8 cellular contexts compared by ENCODE assay signal in the genomic region with DNA sequence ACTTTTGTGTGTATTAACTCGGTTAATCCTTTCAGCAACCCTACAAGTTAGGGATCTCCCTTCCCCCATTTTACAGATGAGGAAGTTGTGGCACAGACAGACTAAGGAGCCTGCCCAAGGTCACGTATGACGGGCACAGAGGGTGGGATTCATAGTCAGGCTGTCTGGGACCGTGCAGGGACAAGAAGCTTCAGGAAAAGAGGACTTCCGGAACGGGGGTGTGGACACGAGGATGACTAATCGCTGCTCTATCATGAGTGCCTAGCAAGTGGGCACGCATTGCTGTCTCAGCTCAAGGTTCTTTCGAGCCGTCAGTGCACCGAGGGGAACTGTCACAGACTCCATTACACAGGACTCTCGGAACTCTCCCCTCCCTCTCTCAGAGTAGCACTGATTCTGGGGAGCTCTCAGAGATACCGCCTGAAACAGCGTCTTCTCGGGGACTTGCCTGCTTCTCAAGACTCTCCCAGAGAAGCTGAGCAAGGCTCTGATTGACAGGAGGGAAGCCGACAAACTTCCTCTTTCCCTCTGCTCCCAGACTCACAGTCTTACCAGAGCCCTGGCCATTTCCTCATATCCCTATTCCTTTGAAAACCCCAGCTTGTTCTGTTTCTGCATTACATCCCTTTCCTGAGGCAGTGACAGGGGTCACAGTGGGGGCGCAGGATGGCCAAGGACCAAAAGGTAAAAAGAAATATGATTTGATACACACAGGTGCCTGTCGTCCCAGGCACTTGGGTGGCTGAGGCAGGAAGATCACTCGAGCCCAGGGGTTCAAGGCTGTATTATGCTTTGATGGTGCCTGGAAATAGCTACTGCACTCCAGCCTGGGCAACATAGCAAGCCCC. TPM values are rescaled to one million over a fixed set of nuclear protein-coding genes. Genes with fewer than 3 reads are reported as not detected.
DNase-seq lines count a peak whose midpoint lies in the region; FAIRE-seq and TF ChIP-seq lines count a peak whose summit lies in the region.

No MANE protein-coding gene starts in this region.

- H3K27ac ChIP-seq in esophagus muscularis mucosa (replicated peaks in 1 of 4) = peak overlapping the region in 2 of 4 donors; percentile 1 to 6

- no peak for TF ChIP-seq EP300 in esophagus muscularis mucosa (IDR thresholded peaks at IDR 0.05)

- H3K4me3 ChIP-seq in GM12864 (ENCODE audit: low read depth, low read length) = peak overlapping the region; percentile 17; the same call in 1 of the 2 replicates
- H3K4me3 ChIP-seq in esophagus muscularis mucosa = no peak overlapping the region

- TF ChIP-seq POLR2A in esophagus muscularis mucosa (IDR thresholded peaks at IDR 0.05; ENCODE audit: low read depth) = no peak

- no peak for DNase-seq in GM12864 (ENCODE audit: low read depth)
- peak; percentile 66 for DNase-seq in RCC 7860 (ENCODE audit: low spot score)
- peak; percentile 91 for DNase-seq in esophagus muscularis mucosa (ENCODE audit: extremely low spot score)
- DNase-seq in posterior vena cava (ENCODE audit: low spot score) = peak; percentile 83
- no peak for DNase-seq in GM19238 (ENCODE audit: insufficient read length, low spot score)
- no peak for DNase-seq in stimulated activated naive CD4-positive, alpha-beta T cell treated with Interleukin-2 at 50 U/mL for 16 hours (lab: John Stamatoyannopoulos, UW)
- DNase-seq in NCI-H1092 (lab: John Stamatoyannopoulos, UW) = no peak
- no peak for DNase-seq in dedifferentiated amniotic fluid mesenchymal stem cell (ENCODE audit: extremely low spot score)

- H3K27me3 ChIP-seq in esophagus muscularis mucosa = no peaks in the 10 kb centered on the region

- H3K36me3 ChIP-seq in esophagus muscularis mucosa = no peaks in the 10 kb centered on the region

- 57% methylated on average over 19 of the region's 20 CpGs for WGBS in esophagus muscularis mucosa

- peaks cover 17 to 43% (median 33%) of the 10 kb centered on the region in 4 donors for H3K4me1 ChIP-seq in esophagus muscularis mucosa

- intact Hi-C loops in esophagus muscularis mucosa (cut with DNase I) = no loop called here
- intact Hi-C loops in posterior vena cava (cut with DNase I) = no loop called here

- FAIRE-seq in RCC 7860 (lab: Jason Lieb, UNC) = no peak

- no peaks in the 10 kb centered on the region for H3K9me3 ChIP-seq in esophagus muscularis mucosa

- no peak for TF ChIP-seq CTCF in GM12864 (IDR thresholded peaks at IDR 0.05; ENCODE audit: low read depth, low read length, missing control alignments)
- no peak for TF ChIP-seq CTCF in esophagus muscularis mucosa (IDR thresholded peaks at IDR 0.05)

RNA-seq across cellular contexts. Expression of a gene that starts 14.4 kb away (rescaled TPM):
- total RNA-seq in esophagus muscularis mucosa = under 1 TPM in 3 of 4 donors, not detected in 1; under 0.01 to 0.26 (median 0.06) TPM
- under 1 TPM in 1 of 2 donors, not detected in 1; 0.43 TPM for total RNA-seq in posterior vena cava

Comparison
In these comparisons a context has a peak if more than half of its experiments do, and no peak if none do; other contexts are left out.
1. DNase-seq: peak in RCC 7860 (single experiment), esophagus muscularis mucosa (single experiment) and posterior vena cava (single experiment); none in GM12864 (single experiment), GM19238 (single experiment), stimulated activated naive CD4-positive, alpha-beta T cell treated with Interleukin-2 at 50 U/mL for 16 hours (single experiment), NCI-H1092 (single experiment) and dedifferentiated amniotic fluid mesenchymal stem cell (single experiment).